35 cellular contexts compared by ENCODE assay signal in the genomic region with DNA sequence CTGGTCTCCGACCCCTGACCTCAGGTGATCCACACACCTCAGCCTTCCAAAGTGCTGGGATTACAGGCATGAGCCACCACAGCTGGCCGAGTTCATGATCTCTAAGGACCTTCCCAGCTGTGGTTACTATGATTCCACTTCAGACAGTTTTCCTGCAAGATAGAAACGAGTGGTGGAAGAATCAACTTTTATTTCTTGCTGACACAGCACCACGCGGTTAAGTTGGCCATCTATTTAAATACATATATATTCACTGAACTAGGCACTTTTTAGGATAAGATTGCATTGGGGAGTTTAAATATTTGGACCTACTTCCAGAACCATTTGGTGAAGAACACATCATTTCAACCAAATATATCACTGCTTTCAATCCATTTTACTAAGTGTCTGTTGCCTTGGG.
DNase-seq lines count a peak whose midpoint lies in the region; ATAC-seq, FAIRE-seq and TF ChIP-seq lines count a peak whose summit lies in the region.
"Had no signal": no experiment of that assay in that cellular context is flagged by ENCODE, and none has a peak within 500 bp of the region (broad histone marks: within the 10 kb centered on the region; RNA-seq: fewer than 3 reads in every experiment).

No MANE protein-coding gene starts in this region.

- H3K27me3 ChIP-seq in HepG2 (ENCODE audit: control insufficient read depth in 1 of 2, insufficient read depth in 2 of 2, low read length in 2 of 2) = peaks cover 0 to 3% of the 10 kb centered on the region in 2 experiments; a peak in 2 of 5 replicates
- H3K27me3 ChIP-seq in right lobe of liver = no peaks in the 10 kb centered on the region
- no peaks in the 10 kb centered on the region; the same call in 1 of the 2 replicates for H3K27me3 ChIP-seq in IMR-90 (ENCODE audit: control insufficient read depth, insufficient read depth, low read length)
- H3K27me3 ChIP-seq in K562 (ENCODE audit: control insufficient read depth in 2 of 2, insufficient read depth in 2 of 2, low read length in 2 of 2) = no peaks in the 10 kb centered on the region; a peak in 1 of 5 replicates
- H3K27me3 ChIP-seq: BLaER1; BLaER1 treated with 17β-estradiol and CSF1 and Interleukin-3, amounts not matched to agents 10 nM and 100 nM had no signal

- H2AFZ ChIP-seq in HepG2 (ENCODE audit: low read length) = no peak overlapping the region
- no peak overlapping the region for H2AFZ ChIP-seq in IMR-90 (replicated peaks; ENCODE audit: low read length, poor library complexity)
- no peak overlapping the region for H2AFZ ChIP-seq in K562 (ENCODE audit: low read depth, low read length)

- no peak overlapping the region for H3K56ac ChIP-seq in IMR-90 (ENCODE audit: extremely low read depth, insufficient read depth, low read length)

- H3K9me3 Mint-ChIP-seq in CD14-positive monocyte = peaks cover 0 to 3% (median 1%) of the 10 kb centered on the region in 7 donors

- intact Hi-C loops in HepG2 (cut with micrococcal nuclease; ENCODE audit: unreplicated experiment) (no loop called here), right lobe of liver (cut with DNase I) (no loop called here), IMR-90 (cut with micrococcal nuclease) (no loop called here), K562 (cut with micrococcal nuclease) (no loop called here), CD14-positive monocyte (cut with micrococcal nuclease) (no loop called here)

- TF ChIP-seq CTCF in HepG2 (CRISPR knock-in tag; IDR thresholded peaks at IDR 0.05) = no peak
- TF ChIP-seq CTCF in right lobe of liver (IDR thresholded peaks at IDR 0.05) = no peak
- TF ChIP-seq CTCF in A549 (IDR thresholded peaks at IDR 0.05) = no peak
- no peak for TF ChIP-seq CTCF in IMR-90 (conservative IDR thresholded peaks at IDR 0.05; ENCODE audit: low read depth, low read length)
- TF ChIP-seq CTCF in K562 (IDR thresholded peaks at IDR 0.05 in 2 of 3, conservative IDR thresholded peaks at IDR 0.05 in 1 of 3; ENCODE audit: insufficient read depth in 2 of 3, low read depth in 1 of 3, low read length in 3 of 3) = no peak
- no peak for TF ChIP-seq CTCF in CD14-positive monocyte (IDR thresholded peaks at IDR 0.05)

- no peak overlapping the region for H4K91ac ChIP-seq in IMR-90 (ENCODE audit: insufficient read depth, low read depth, low read length)

- in situ Hi-C loops in HepG2 (cut with HindIII; ENCODE audit: extremely low pct_ligation_motif_present, low pct_unique_long_range_greater_than_20kb) = no loop called here
- in situ Hi-C loops in IMR-90 (cut with MboI; ENCODE audit: low sequenced_read_pairs) = no loop called here
- in situ Hi-C loops in K562 (cut with MboI) = no loop called here

- POLR2A ChIA-PET in HepG2 (lab: Yijun Ruan, JAX) = no interaction called here
- POLR2A ChIA-PET in A549 (lab: Yijun Ruan, JAX) = no interaction called here
- POLR2A ChIA-PET in IMR-90 (lab: Charles Lee; ENCODE audit: unreplicated experiment) = no interaction called here
- POLR2A ChIA-PET in K562 (lab: Yijun Ruan, JAX) = no interaction called here

- no peak overlapping the region for H2AK5ac ChIP-seq in IMR-90 (ENCODE audit: low read depth, low read length)

- DNase-seq in HepG2 (ENCODE audit: low spot score) = no peak
- DNase-seq in right lobe of liver = no peak
- DNase-seq in A549 (ENCODE audit: low read depth in 1 of 2, low spot score in 1 of 2) = no peak
- DNase-seq in IMR-90 = no peak
- no peak for DNase-seq in K562 (ENCODE audit: extremely low read depth in 1 of 4, low spot score in 3 of 4)
- no peak for DNase-seq in CD14-positive monocyte (ENCODE audit: low spot score)
- DNase-seq: 8988T; ACHN; AML-193; BE2C; C1 segment of cervical spinal cord; Caco-2; Calu3; CD4-positive, alpha-beta memory T cell; CD4-positive, alpha-beta T cell; CD4-positive, CD25-positive, alpha-beta regulatory T cell; CD8-positive, alpha-beta memory T cell; CD8-positive, alpha-beta T cell; COR-L47; DMS 273 treated with DMSO at 0.1 percent for 48 hours; DMS153; DMS53; DMS79; DMS79 treated with DMSO at 0.1 percent for 48 hours; DND-41; EL had no signal

- BruUV-seq in HepG2 (replicated peaks; lab: Mats Ljungman, UMichigan) (no TSS peak), IMR-90 (replicated peaks; lab: Mats Ljungman, UMichigan) (no TSS peak), K562 (replicated peaks; lab: Mats Ljungman, UMichigan) (no TSS peak)

- dilution Hi-C loops in IMR-90 (cut with HindIII; ENCODE audit: low sequenced_read_pairs, unreplicated experiment) = no loop called here

- no peaks in the 10 kb centered on the region for H3K36me3 ChIP-seq in HepG2 (replicated peaks in 1 of 2; ENCODE audit: control insufficient read depth in 1 of 2, insufficient read depth in 2 of 2, low read length in 2 of 2)
- H3K36me3 ChIP-seq in right lobe of liver = no peaks in the 10 kb centered on the region
- no peaks in the 10 kb centered on the region for H3K36me3 ChIP-seq in IMR-90 (ENCODE audit: control insufficient read depth, insufficient read depth, low read length)
- no peaks in the 10 kb centered on the region for H3K36me3 ChIP-seq in K562 (ENCODE audit: control insufficient read depth, insufficient read depth, low read length)
- H3K36me3 ChIP-seq: BE2C; BLaER1; BLaER1 treated with 17β-estradiol and CSF1 and Interleukin-3, amounts not matched to agents 10 nM and 100 nM had no signal

- CTCF ChIA-PET in HepG2 (lab: Yijun Ruan, JAX; ENCODE audit: low intra/inter-chr PET ratio, low total read pairs) = no interaction called here
- CTCF ChIA-PET in A549 (lab: Yijun Ruan, JAX) = no interaction called here
- CTCF ChIA-PET in IMR-90 (lab: Yijun Ruan, JAX) = no interaction called here
- CTCF ChIA-PET in K562 (lab: Yijun Ruan, JAX; ENCODE audit: low intra/inter-chr PET ratio) = no interaction called here

- H2AK9ac ChIP-seq in IMR-90 (replicated peaks; ENCODE audit: low read depth, low read length, poor library complexity) = no peak overlapping the region

- no peak overlapping the region for H3K9ac ChIP-seq in HepG2 (ENCODE audit: insufficient read depth, low read depth, low read length)
- H3K9ac ChIP-seq in IMR-90 (ENCODE audit: low read depth, low read length) = no peak overlapping the region
- no peak overlapping the region for H3K9ac ChIP-seq in K562 (ENCODE audit: insufficient read depth in 1 of 2, low read depth in 2 of 2, low read length in 2 of 2)
- H3K9ac ChIP-seq: BLaER1 had no signal

- H3K4ac ChIP-seq in IMR-90 (ENCODE audit: low read depth, low read length) = no peak overlapping the region

- H2BK20ac ChIP-seq in IMR-90 (ENCODE audit: low read depth, low read length) = no peak overlapping the region

- 37% methylated on average over 5 of the region's 5 CpGs for WGBS in HepG2 (ENCODE audit: low lambda C conversion rate)
- WGBS in right lobe of liver (ENCODE audit: insufficient coverage, low coverage, low lambda C conversion rate, missing lambda C conversion rate) = 58% methylated on average over 4 of the region's 5 CpGs
- 27% methylated on average over 5 of the region's 5 CpGs for WGBS in A549 (ENCODE audit: missing lambda C conversion rate)
- no CpG with 5 or more reads among the region's 5 CpGs for WGBS in IMR-90 (ENCODE audit: extremely low coverage in 2 of 2, insufficient read length in 1 of 2), 2 experiments
- WGBS in K562 (ENCODE audit: insufficient coverage, low coverage, missing lambda C conversion rate) = 1% methylated on average over 5 of the region's 5 CpGs

- no peaks in the 10 kb centered on the region for H3K79me1 ChIP-seq in IMR-90 (ENCODE audit: low read depth in 1 of 2, low read length in 2 of 2)

- H3K27ac ChIP-seq in HepG2 (ENCODE audit: extremely low read length, insufficient read depth, low read length) (no peak overlapping the region), right lobe of liver (no peak overlapping the region), A549 (no peak overlapping the region), IMR-90 (ENCODE audit: insufficient read depth, low read length) (no peak overlapping the region), K562 (ENCODE audit: extremely low read depth, low read depth, low read length) (no peak overlapping the region)
- H3K27ac ChIP-seq: 22Rv1, BLaER1, C4-2B had no signal

- TF ChIP-seq RAD21 in HepG2 (CRISPR knock-in tag; IDR thresholded peaks at IDR 0.05) (no peak), A549 (conservative IDR thresholded peaks at IDR 0.05 in 1 of 2, IDR thresholded peaks at IDR 0.05 in 1 of 2) (no peak), IMR-90 (IDR thresholded peaks at IDR 0.05; ENCODE audit: low read length) (no peak), K562 (CRISPR knock-in tag; conservative IDR thresholded peaks at IDR 0.05 in 1 of 2, IDR thresholded peaks at IDR 0.05 in 1 of 2) (no peak)

- no peak overlapping the region for H3K23ac ChIP-seq in IMR-90 (ENCODE audit: low read depth, low read length)

- no peak overlapping the region for H4K5ac ChIP-seq in IMR-90 (ENCODE audit: low read depth, low read length)

- no peak for FAIRE-seq in HepG2 (lab: Jason Lieb, UNC)
- no peak for FAIRE-seq in A549 (lab: Jason Lieb, UNC)
- FAIRE-seq in K562 (lab: Jason Lieb, UNC) = no peak
- FAIRE-seq: A204.1, D721Med had no signal

- H3K9me1 ChIP-seq in IMR-90 (ENCODE audit: insufficient read depth, low read length) (no peaks in the 10 kb centered on the region), K562 (ENCODE audit: control insufficient read depth, insufficient read depth, low read length) (no peaks in the 10 kb centered on the region)

- peaks cover 2% of the 10 kb centered on the region for H3K4me1 Mint-ChIP-seq in CD14-positive monocyte
- H3K4me1 Mint-ChIP-seq: B cell; CD4-positive, alpha-beta memory T cell; CD4-positive, CD25-positive, alpha-beta regulatory T cell; CD8-positive, alpha-beta memory T cell had no signal

- no peak overlapping the region for H2BK120ac ChIP-seq in IMR-90 (ENCODE audit: low read depth, low read length)

- H3K4me3 ChIP-seq in HepG2 (replicated peaks in 1 of 3; ENCODE audit: insufficient read depth in 1 of 3, low read depth in 2 of 3, low read length in 3 of 3) (no peak overlapping the region), right lobe of liver (no peak overlapping the region), A549 (no peak overlapping the region), IMR-90 (ENCODE audit: insufficient read depth, low read depth, low read length) (no peak overlapping the region), K562 (no peak overlapping the region)
- H3K4me3 ChIP-seq: BLaER1; BLaER1 treated with 17β-estradiol and CSF1 and Interleukin-3, amounts not matched to agents 10 nM and 100 nM had no signal

- H3K27me3 Mint-ChIP-seq in CD14-positive monocyte (ENCODE audit: low read depth in 3 of 3) = peaks cover 0 to 5% (median 1%) of the 10 kb centered on the region in 3 donors
- H3K27me3 Mint-ChIP-seq: CD4-positive, CD25-positive, alpha-beta regulatory T cell had no signal

- H3K18ac ChIP-seq in IMR-90 (ENCODE audit: low read depth, low read length) = no peak overlapping the region

- ATAC-seq in HepG2 = no peak
- no peak for ATAC-seq in right lobe of liver
- ATAC-seq in A549 = no peak
- no peak for ATAC-seq in IMR-90 (ENCODE audit: low read depth)
- no peak for ATAC-seq in K562
- ATAC-seq in GM21576 (IDR thresholded peaks at IDR 0.05; ENCODE audit: unreplicated experiment) = no peak
- ATAC-seq in GM18858 (IDR thresholded peaks at IDR 0.05; ENCODE audit: unreplicated experiment) = no peak
- ATAC-seq: CD8-positive, alpha-beta T cell had no signal

- H3K4me3 Mint-ChIP-seq in CD14-positive monocyte = no peak overlapping the region
- H3K4me3 Mint-ChIP-seq: B cell; CD4-positive, alpha-beta memory T cell; CD4-positive, alpha-beta T cell; CD4-positive, CD25-positive, alpha-beta regulatory T cell; CD8-positive, alpha-beta memory T cell; CD8-positive, alpha-beta T cell had no signal

- H3K27ac Mint-ChIP-seq in CD14-positive monocyte = no peak overlapping the region
- H3K27ac Mint-ChIP-seq: B cell; CD4-positive, alpha-beta memory T cell; CD4-positive, alpha-beta T cell; CD4-positive, CD25-positive, alpha-beta regulatory T cell; CD8-positive, alpha-beta T cell had no signal

- H3K14ac ChIP-seq in IMR-90 (replicated peaks; ENCODE audit: low read depth, low read length) = no peak overlapping the region

- no peak overlapping the region for H2BK5ac ChIP-seq in IMR-90 (ENCODE audit: low read depth, low read length, poor library complexity, severe bottlenecking)

- TF ChIP-seq POLR2A in HepG2 (IDR thresholded peaks at IDR 0.05; ENCODE audit: insufficient read depth in 1 of 2, low read depth in 2 of 2, low read length in 2 of 2) (no peak), right lobe of liver (IDR thresholded peaks at IDR 0.05) (no peak), A549 (IDR thresholded peaks at IDR 0.05; ENCODE audit: low read length) (no peak), IMR-90 (IDR thresholded peaks at IDR 0.05; ENCODE audit: low read depth, low read length) (no peak), K562 (conservative IDR thresholded peaks at IDR 0.05) (no peak)

- no peaks in the 10 kb centered on the region for H3K79me2 ChIP-seq in HepG2 (ENCODE audit: insufficient read depth, low read length)
- no peaks in the 10 kb centered on the region for H3K79me2 ChIP-seq in K562 (ENCODE audit: control insufficient read depth, insufficient read depth, low read length)

- no peak overlapping the region for H4K8ac ChIP-seq in IMR-90 (ENCODE audit: low read depth in 2 of 2, low read length in 2 of 2)

- TF ChIP-seq EP300 in HepG2 (IDR thresholded peaks at IDR 0.05; ENCODE audit: low read depth in 2 of 2, low read length in 2 of 2) = no peak
- TF ChIP-seq EP300 in HepG2 (CRISPR knock-in tag; IDR thresholded peaks at IDR 0.05; ENCODE audit: borderline replicate concordance) = no peak
- TF ChIP-seq EP300 in A549 (IDR thresholded peaks at IDR 0.05) = no peak
- no peak for TF ChIP-seq EP300 in K562 (IDR thresholded peaks at IDR 0.05; ENCODE audit: low read length)

- H3K36me3 Mint-ChIP-seq in CD14-positive monocyte = no peaks in the 10 kb centered on the region
- H3K36me3 Mint-ChIP-seq: CD4-positive, alpha-beta memory T cell; CD4-positive, CD25-positive, alpha-beta regulatory T cell; CD8-positive, alpha-beta memory T cell; CD8-positive, alpha-beta T cell had no signal

- H3K4me2 ChIP-seq in HepG2 (ENCODE audit: low read depth, low read length) (no peak overlapping the region), A549 (no peak overlapping the region), IMR-90 (ENCODE audit: low read depth, low read length) (no peak overlapping the region), K562 (ENCODE audit: insufficient read depth, low read length) (no peak overlapping the region)
- H3K4me2 ChIP-seq: BLaER1 had no signal

- no peaks in the 10 kb centered on the region for H3K9me3 ChIP-seq in HepG2 (ENCODE audit: low read length)
- H3K9me3 ChIP-seq in right lobe of liver = no peaks in the 10 kb centered on the region
- no peaks in the 10 kb centered on the region for H3K9me3 ChIP-seq in A549
- H3K9me3 ChIP-seq in IMR-90 (ENCODE audit: control insufficient read depth, insufficient read depth, low read length) = no peaks in the 10 kb centered on the region
- H3K9me3 ChIP-seq in K562 (replicated peaks; ENCODE audit: control insufficient read depth, insufficient read depth, low read depth, low read length) = no peaks in the 10 kb centered on the region
- H3K9me3 ChIP-seq: BE2C, BLaER1, Caco-2 had no signal

- H2BK15ac ChIP-seq in IMR-90 (ENCODE audit: low read depth, low read length) = no peak overlapping the region

- H3K4me1 ChIP-seq in HepG2 (ENCODE audit: insufficient read depth, low read length) (no peaks in the 10 kb centered on the region), right lobe of liver (no peaks in the 10 kb centered on the region), A549 (no peaks in the 10 kb centered on the region), IMR-90 (ENCODE audit: control insufficient read depth, insufficient read depth, low read length) (no peaks in the 10 kb centered on the region), K562 (replicated peaks in 1 of 2; ENCODE audit: control insufficient read depth in 2 of 2, insufficient read depth in 2 of 2, low read length in 2 of 2) (no peaks in the 10 kb centered on the region)
- H3K4me1 ChIP-seq: BE2C, BLaER1, Caco-2 had no signal

- H4K20me1 ChIP-seq in HepG2 (ENCODE audit: insufficient read depth, low read length) (no peaks in the 10 kb centered on the region), IMR-90 (ENCODE audit: insufficient read depth, low read length) (no peaks in the 10 kb centered on the region), K562 (replicated peaks; ENCODE audit: control insufficient read depth, insufficient read depth, low read length) (no peaks in the 10 kb centered on the region)
- H4K20me1 ChIP-seq: BLaER1; BLaER1 treated with 17β-estradiol and CSF1 and Interleukin-3, amounts not matched to agents 10 nM and 100 nM had no signal
